Comparison of ENCODE assay signal across 14 cellular contexts in genomic region chr3:33749546-33750215, GRCh38. TPM values are rescaled to one million over a fixed set of nuclear protein-coding genes. Genes with fewer than 3 reads are reported as not detected.
DNase-seq lines count a peak whose midpoint lies in the region; ATAC-seq and TF ChIP-seq lines count a peak whose summit lies in the region.
"Had no signal": no experiment of that assay in that cellular context is flagged by ENCODE, and none has a peak within 500 bp of the region (broad histone marks: within the 10 kb centered on the region; RNA-seq: fewer than 3 reads in every experiment).

No MANE protein-coding gene starts in this region.

- DNase-seq in AG09309 (ENCODE audit: low read depth) (peak; percentile 13), HS-27A (ENCODE audit: low read depth) (peak; percentile 20), SIG-M5 treated with dmso at 0.1 percent for 504 hours (lab: John Stamatoyannopoulos, UW; ENCODE audit: unreplicated experiment) (peak; percentile 95), fibroblast of lung (ENCODE audit: low read depth in 2 of 2) (peak; percentile 9 to 64), NCI-H510A treated with DMSO at 0.1 percent for 48 hours (lab: John Stamatoyannopoulos, UW) (no peak), NCI-H1694 treated with DMSO at 0.1 percent for 48 hours (lab: John Stamatoyannopoulos, UW) (no peak), upper lobe of right lung (no peak), T1000 (lab: John Stamatoyannopoulos, UW) (no peak)
- DNase-seq: activated CD4-positive, alpha-beta memory T cell treated with anti-CD3 and anti-CD28 coated beads for 36 hours; cerebellar nuclear complex; islet precursor cell; NCI-H2081 treated with DMSO at 0.1 percent for 48 hours; stimulated activated CD4-positive, alpha-beta T cell treated with anti-CD3 and anti-CD28 coated beads, Interleukin-4, amount 100 ng/mL, for 1 hour had no signal

- H3K9ac ChIP-seq in fibroblast of lung (ENCODE audit: insufficient read depth, low read length): no peak overlapping the region
- H3K9ac ChIP-seq: BLaER1 had no signal

- H3K4me3 ChIP-seq in AG09309 (ENCODE audit: control insufficient read depth, low read depth, low read length): no peak overlapping the region
- H3K4me3 ChIP-seq in fibroblast of lung (replicated peaks in 1 of 4; ENCODE audit: control extremely low read depth in 1 of 4, insufficient read depth in 1 of 4, low read depth in 3 of 4, low read length in 4 of 4): no peak overlapping the region
- H3K4me3 ChIP-seq in upper lobe of right lung: no peak overlapping the region
- H3K4me3 ChIP-seq: BLaER1 had no signal

- intact Hi-C loops in upper lobe of right lung (cut with DNase I): no loop called here

- H3K4me1 ChIP-seq in fibroblast of lung (ENCODE audit: control insufficient read depth, extremely low read depth, insufficient read depth, low read length) (peaks cover 4% of the 10 kb centered on the region), upper lobe of right lung (no peaks in the 10 kb centered on the region)

- no peak for ATAC-seq in upper lobe of right lung

- TF ChIP-seq CTCF in AG09309 (IDR thresholded peaks at IDR 0.05; ENCODE audit: control insufficient read depth, insufficient read depth, low read depth, low read length, missing control alignments) (no peak), fibroblast of lung (conservative IDR thresholded peaks at IDR 0.05 in 1 of 2, IDR thresholded peaks at IDR 0.05 in 1 of 2; ENCODE audit: low read depth in 1 of 2, low read length in 2 of 2) (no peak), upper lobe of right lung (IDR thresholded peaks at IDR 0.05) (no peak)

- H3K27ac ChIP-seq in fibroblast of lung (ENCODE audit: insufficient read depth, low read length): no peak overlapping the region
- no peak overlapping the region for H3K27ac ChIP-seq in upper lobe of right lung
- H3K27ac ChIP-seq: BLaER1 had no signal

- H3K79me2 ChIP-seq in fibroblast of lung (ENCODE audit: control insufficient read depth, insufficient read depth, low read length): no peaks in the 10 kb centered on the region

- H3K36me3 ChIP-seq in fibroblast of lung (ENCODE audit: control insufficient read depth, insufficient read depth, low read length) (no peaks in the 10 kb centered on the region), upper lobe of right lung (no peaks in the 10 kb centered on the region)
- H3K36me3 ChIP-seq: BLaER1 had no signal

- H4K20me1 ChIP-seq in fibroblast of lung (ENCODE audit: control insufficient read depth, extremely low read depth, insufficient read depth, low read length): no peaks in the 10 kb centered on the region
- H4K20me1 ChIP-seq: BLaER1 had no signal

- H3K27me3 ChIP-seq in fibroblast of lung (ENCODE audit: control insufficient read depth, insufficient read depth, low read length): no peaks in the 10 kb centered on the region
- no peaks in the 10 kb centered on the region for H3K27me3 ChIP-seq in upper lobe of right lung
- H3K27me3 ChIP-seq: BLaER1 had no signal

- H2AFZ ChIP-seq in fibroblast of lung (ENCODE audit: low read length): no peak overlapping the region

- H3K9me3 ChIP-seq in fibroblast of lung (ENCODE audit: control insufficient read depth, insufficient read depth, low read depth, low read length) (no peaks in the 10 kb centered on the region), upper lobe of right lung (no peaks in the 10 kb centered on the region)

- no peak overlapping the region for H3K4me2 ChIP-seq in fibroblast of lung (ENCODE audit: extremely low read depth, insufficient read depth, low read length)
- H3K4me2 ChIP-seq: BLaER1 had no signal

RNA-seq across cellular contexts. Expression of gene CLASP2, which starts 31.6 kb away (rescaled TPM):
- total RNA-seq in fibroblast of lung: 42.1 and 62.6 TPM in 2 replicates
- polyA plus RNA-seq in fibroblast of lung: 26.0 and 31.8 TPM in 2 replicates
- polyA plus RNA-seq in fibroblast of lung (2012): 14.1 and 14.6 TPM in 2 replicates
- 15.9 and 17.6 TPM in 2 replicates for polyA minus RNA-seq in fibroblast of lung (ENCODE audit: low replicate concordance)
- 64.0 TPM for total RNA-seq in upper lobe of right lung

RNA-seq across cellular contexts. Expression of gene PDCD6IP, which starts 48.7 kb away (rescaled TPM):
- 76.5 and 99.4 TPM in 2 replicates for total RNA-seq in fibroblast of lung
- polyA plus RNA-seq in fibroblast of lung: 121 and 146 TPM in 2 replicates
- 81.3 and 115 TPM in 2 replicates for polyA plus RNA-seq in fibroblast of lung (2012)
- polyA minus RNA-seq in fibroblast of lung (ENCODE audit: low replicate concordance): 61.1 and 63.4 TPM in 2 replicates
- total RNA-seq in upper lobe of right lung: 266 TPM

Comparison
In these comparisons a context has a peak if more than half of its experiments do, and no peak if none do; other contexts are left out.
1. DNase-seq: peak in AG09309 (single experiment), HS-27A (single experiment), SIG-M5 treated with dmso at 0.1 percent for 504 hours (single experiment) and fibroblast of lung (2 of 2); none in NCI-H510A treated with DMSO at 0.1 percent for 48 hours (single experiment), NCI-H1694 treated with DMSO at 0.1 percent for 48 hours (single experiment), upper lobe of right lung (single experiment) and T1000 (single experiment).